Comparison of ENCODE assay signal across 20 cellular contexts in genomic region chr7:132112632-132113031, GRCh38.
"Had no signal": no experiment of that assay in that cellular context is flagged by ENCODE, and none has a peak within 500 bp of the region (broad histone marks: within the 10 kb centered on the region; RNA-seq: fewer than 3 reads in every experiment).

No MANE protein-coding gene starts in this region.

- H3K4me3 ChIP-seq: ascending aorta, esophagus squamous epithelium, left lung, ovary, right lobe of liver, smooth muscle cell, tibial artery had no signal

- H3K4me3 Mint-ChIP-seq: activated T-cell treated with anti-CD3 and anti-CD28 coated beads, Interleukin-2, amount 50 U/mL, for 72 hours had no signal

- H3K36me3 ChIP-seq: ascending aorta, esophagus squamous epithelium, left lung, ovary, right lobe of liver, tibial artery, WERI-Rb-1 had no signal

- H3K4me1 ChIP-seq: ascending aorta, esophagus squamous epithelium, left lung, right lobe of liver, tibial artery had no signal

- DNase-seq: activated CD4-positive, alpha-beta T cell treated with anti-CD3 and anti-CD28 coated beads for 1 hour; activated CD8-positive, alpha-beta memory T cell treated with anti-CD3 and anti-CD28 coated beads for 24 hours; activated effector memory CD4-positive, alpha-beta T cell treated with anti-CD3 and anti-CD28 coated beads, Interleukin-2, amount 50 U/mL, for 16 hours; activated naive CD4-positive, alpha-beta T cell treated with anti-CD3 and anti-CD28 coated beads, Interleukin-2, amount 50 U/mL, for 16 hours; activated T-cell treated with anti-CD3 and anti-CD28 coated beads, Interleukin-2, amount 50 U/mL, for 72 hours; dermis blood vessel endothelial cell; effector memory CD4-positive, alpha-beta T cell; esophagus squamous epithelium; foreskin fibroblast; left lung; ovary; right lobe of liver; stimulated activated naive CD4-positive, alpha-beta T cell; tibial artery; WERI-Rb-1 had no signal

- H3K9me3 ChIP-seq: ascending aorta, esophagus squamous epithelium, left lung, ovary, right lobe of liver, tibial artery had no signal

- H3K9me3 Mint-ChIP-seq: activated T-cell treated with anti-CD3 and anti-CD28 coated beads, Interleukin-2, amount 50 U/mL, for 72 hours had no signal

- ATAC-seq: activated T-cell treated with anti-CD3 and anti-CD28 coated beads, Interleukin-2, amount 50 U/mL, for 72 hours; left lung; right lobe of liver had no signal

- H3K27ac Mint-ChIP-seq: activated T-cell treated with anti-CD3 and anti-CD28 coated beads, Interleukin-2, amount 50 U/mL, for 72 hours had no signal

- FAIRE-seq: bronchial epithelial cell, endothelial cell of umbilical vein, urothelium cell line had no signal

- H3K27me3 ChIP-seq: ascending aorta, left lung, ovary, right lobe of liver, tibial artery had no signal

- H3K4me2 ChIP-seq: smooth muscle cell had no signal

- H3K27ac ChIP-seq: ascending aorta, esophagus squamous epithelium, left lung, ovary, right lobe of liver, tibial artery, WERI-Rb-1 had no signal
